26 cellular contexts compared by ENCODE assay signal in genomic region chr2:57217013-57217412, GRCh38.
"Had no signal": no experiment of that assay in that cellular context is flagged by ENCODE, and none has a peak within 500 bp of the region (broad histone marks: within the 10 kb centered on the region; RNA-seq: fewer than 3 reads in every experiment).

No MANE protein-coding gene starts in this region.

- H3K36me3 ChIP-seq: heart right ventricle, neural progenitor cell, ovary, stomach, thyroid gland, transverse colon, upper lobe of left lung had no signal

- H3K4me3 ChIP-seq: heart right ventricle, hepatocyte, lung, neural progenitor cell, ovary, skin epidermis, stomach, testis, thyroid gland, transverse colon, upper lobe of left lung had no signal

- H3K4me1 ChIP-seq: heart right ventricle, neural progenitor cell, stomach, testis, thyroid gland, transverse colon, upper lobe of left lung had no signal

- ATAC-seq: left cardiac atrium; left lobe of liver; sciatic nerve; stimulated activated naive B cell treated with anti-CD40 and anti-IgM and Interleukin-4, amounts not matched to agents 10 μg/mL and 1 μg/mL and 100 μg/mL, for 72 hours; stimulated activated naive CD8-positive, alpha-beta T cell treated with anti-CD3 and anti-CD28 coated beads, Interleukin-15, Interleukin-2, amounts not matched to agents 100 U/mL and 50 U/mL, for 24 hours had no signal

- H3K27me3 ChIP-seq: heart right ventricle, hepatocyte, neural progenitor cell, ovary, stomach, testis, thyroid gland, transverse colon, upper lobe of left lung had no signal

- H3K27ac ChIP-seq: heart right ventricle, hepatocyte, neural progenitor cell, ovary, skin epidermis, stomach, testis, thyroid gland, transverse colon, upper lobe of left lung had no signal

- DNase-seq: heart right ventricle; islet precursor cell; kidney glomerular epithelial cell; left cardiac atrium; mesendoderm; naive B cell; natural killer cell; nephron progenitor cell; ovary; stimulated activated CD4-positive, alpha-beta T cell treated with anti-CD3 and anti-CD28 coated beads, Interleukin-12 subunit alpha, Interleukin-12 subunit beta, amount 100 ng/mL, for 4 hours; stimulated activated CD4-positive, alpha-beta T cell treated with anti-CD3 and anti-CD28 coated beads, Interleukin-15, amount 100 ng/mL, for 24 hours; stimulated activated CD4-positive, alpha-beta T cell treated with anti-CD3 and anti-CD28 coated beads, Interleukin-2, amount 100 ng/mL, for 24 hours; stimulated activated CD4-positive, alpha-beta T cell treated with anti-CD3 and anti-CD28 coated beads, Interleukin-4, amount 100 ng/mL, for 1 hour; stimulated activated naive B cell treated with anti-CD40 and anti-IgM and Interleukin-4, amounts not matched to agents 10 μg/mL and 1 μg/mL and 100 μg/mL, for 72 hours; stimulated activated naive CD8-positive, alpha-beta T cell treated with anti-CD3 and anti-CD28 coated beads, Interleukin-15, Interleukin-2, amounts not matched to agents 100 U/mL and 50 U/mL, for 24 hours; stomach; testis; thyroid gland; transverse colon had no signal

- H3K9me3 ChIP-seq: testis, thyroid gland had no signal
